12 cellular contexts compared by ENCODE assay signal in genomic region chr3:58168498-58168897, GRCh38. TPM values are rescaled to one million over a fixed set of nuclear protein-coding genes. Genes with fewer than 3 reads are reported as not detected.
"Had no signal": no experiment of that assay in that cellular context is flagged by ENCODE, and none has a peak within 500 bp of the region (broad histone marks: within the 10 kb centered on the region; RNA-seq: fewer than 3 reads in every experiment).

No MANE protein-coding gene starts in this region.

- H3K4me3 ChIP-seq: adrenal gland, body of pancreas, pancreas had no signal

- H3K27me3 Mint-ChIP-seq: central memory CD8-positive, alpha-beta T cell; effector memory CD8-positive, alpha-beta T cell had no signal

- H3K9me3 ChIP-seq: adrenal gland, body of pancreas, pancreas had no signal

- H3K27ac Mint-ChIP-seq: dendritic cell treated with granulocyte-macrophage colony-stimulating factor and Interleukin-4, amounts not matched to agents 40 ng/mL and 50 ng/mL, for 4 days; effector memory CD8-positive, alpha-beta T cell; stimulated activated naive B cell treated with anti-CD40 and anti-IgM and Interleukin-4, amounts not matched to agents 10 μg/mL and 1 μg/mL and 100 μg/mL, for 72 hours had no signal

- ATAC-seq: activated CD4-positive, CD25-positive, alpha-beta regulatory T cell treated with anti-CD3 and anti-CD28 coated beads, Interleukin-2, amount 50 U/mL, for 24 hours; body of pancreas; effector memory CD8-positive, alpha-beta T cell; pancreas; stimulated activated naive B cell treated with anti-CD40 and anti-IgM and Interleukin-4, amounts not matched to agents 10 μg/mL and 1 μg/mL and 100 μg/mL, for 72 hours had no signal

- H3K27ac ChIP-seq: pancreas had no signal

- H3K4me3 Mint-ChIP-seq: central memory CD8-positive, alpha-beta T cell; dendritic cell treated with granulocyte-macrophage colony-stimulating factor and Interleukin-4, amounts not matched to agents 40 ng/mL and 50 ng/mL, for 4 days; effector memory CD8-positive, alpha-beta T cell; neural crest cell; stimulated activated naive B cell treated with anti-CD40 and anti-IgM and Interleukin-4, amounts not matched to agents 10 μg/mL and 1 μg/mL and 100 μg/mL, for 72 hours had no signal

- H3K27me3 ChIP-seq: adrenal gland, body of pancreas, pancreas had no signal

- DNase-seq: activated naive CD4-positive, alpha-beta T cell treated with anti-CD3 and anti-CD28 coated beads, Interleukin-2, amount 50 U/mL, for 16 hours; adrenal gland; body of pancreas; effector memory CD8-positive, alpha-beta T cell; stimulated activated CD4-positive, alpha-beta T cell treated with anti-CD3 and anti-CD28 coated beads, Interleukin-1b, Interleukin-23, amount 100 ng/mL, for 48 hours; stimulated activated naive B cell treated with anti-CD40 and anti-IgM and Interleukin-4, amounts not matched to agents 10 μg/mL and 1 μg/mL and 100 μg/mL, for 72 hours; T-helper 2 cell had no signal

- H3K4me1 Mint-ChIP-seq: central memory CD8-positive, alpha-beta T cell had no signal

- H3K9me3 Mint-ChIP-seq: central memory CD8-positive, alpha-beta T cell; dendritic cell treated with granulocyte-macrophage colony-stimulating factor and Interleukin-4, amounts not matched to agents 40 ng/mL and 50 ng/mL, for 4 days; effector memory CD8-positive, alpha-beta T cell; neural crest cell; stimulated activated naive B cell treated with anti-CD40 and anti-IgM and Interleukin-4, amounts not matched to agents 10 μg/mL and 1 μg/mL and 100 μg/mL, for 72 hours had no signal

RNA-seq across cellular contexts. Expression of gene DNASE1L3, which starts 42.3 kb away (rescaled TPM):
- total RNA-seq: neural crest cell had no signal
